Comparison of ENCODE assay signal across 1 cellular context in genomic region chr12:104990950-104991349, GRCh38.
TF ChIP-seq lines count a peak whose summit lies in the region.

No MANE protein-coding gene starts in this region.

TF ChIP-seq in GM23338, 12 proteins besides CTCF, POLR2A, EP300 and RAD21 (continued from another document):
- TF ChIP-seq JUNB (IDR thresholded peaks at IDR 0.05; ENCODE audit: unreplicated experiment) = no peak
